In the genomic region with DNA sequence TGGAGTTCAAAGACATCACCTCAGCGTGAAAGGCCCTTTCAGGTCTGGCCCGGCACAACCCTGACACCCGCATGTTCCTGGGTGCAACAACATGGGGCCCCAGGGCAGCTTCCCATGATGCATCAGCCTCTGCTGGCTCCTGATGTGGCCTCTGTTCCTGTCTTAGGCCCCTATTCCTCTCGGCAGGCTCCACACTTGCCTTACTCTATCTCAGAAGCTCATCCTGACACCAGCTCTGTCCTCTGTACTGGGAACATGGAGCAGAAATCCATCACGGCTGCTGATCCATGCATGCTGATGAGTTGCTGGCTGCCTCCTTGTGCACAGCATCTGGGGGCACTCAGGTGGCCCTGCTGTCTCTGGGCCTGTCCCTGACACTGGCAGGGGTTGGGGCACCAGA, we compare ENCODE assay signal across 24 cellular contexts.
DNase-seq lines count a peak whose midpoint lies in the region; ATAC-seq and TF ChIP-seq lines count a peak whose summit lies in the region.
"Had no signal": no experiment of that assay in that cellular context is flagged by ENCODE, and none has a peak within 500 bp of the region (broad histone marks: within the 10 kb centered on the region; RNA-seq: fewer than 3 reads in every experiment).

No MANE protein-coding gene starts in this region.

- no peak overlapping the region for H3K4me3 Mint-ChIP-seq in activated naive CD8-positive, alpha-beta T cell treated with anti-CD3 and anti-CD28 coated beads, Interleukin-2, amount 10 ng/mL, durations not matched to agents 7 days and 5 days
- H3K4me3 Mint-ChIP-seq in activated naive CD8-positive, alpha-beta T cell treated with anti-CD3 and anti-CD28 coated beads for 36 hours = no peak overlapping the region
- H3K4me3 Mint-ChIP-seq in nephron progenitor cell = no peak overlapping the region
- H3K4me3 Mint-ChIP-seq: HFFc6 had no signal

- H3K4me1 Mint-ChIP-seq in activated naive CD8-positive, alpha-beta T cell treated with anti-CD3 and anti-CD28 coated beads, Interleukin-2, amount 10 ng/mL, durations not matched to agents 7 days and 5 days = peaks cover 27% of the 10 kb centered on the region
- H3K4me1 Mint-ChIP-seq in activated naive CD8-positive, alpha-beta T cell treated with anti-CD3 and anti-CD28 coated beads for 36 hours = peaks cover 17% of the 10 kb centered on the region
- peaks cover 59% of the 10 kb centered on the region for H3K4me1 Mint-ChIP-seq in nephron progenitor cell

- H3K4me3 ChIP-seq in testis = no peak overlapping the region
- H3K4me3 ChIP-seq: GM12878, K562 had no signal

- H3K36me3 Mint-ChIP-seq in activated naive CD8-positive, alpha-beta T cell treated with anti-CD3 and anti-CD28 coated beads, Interleukin-2, amount 10 ng/mL, durations not matched to agents 7 days and 5 days = no peaks in the 10 kb centered on the region
- H3K36me3 Mint-ChIP-seq in activated naive CD8-positive, alpha-beta T cell treated with anti-CD3 and anti-CD28 coated beads for 36 hours = peaks cover 6% of the 10 kb centered on the region
- no peaks in the 10 kb centered on the region for H3K36me3 Mint-ChIP-seq in nephron progenitor cell (ENCODE audit: low read depth)

- no peaks in the 10 kb centered on the region for H3K36me3 ChIP-seq in testis (ENCODE audit: low read depth, missing control alignments)
- H3K36me3 ChIP-seq: BE2C had no signal

- intact Hi-C loops in testis (cut with DNase I; ENCODE audit: low total_unique reads) = loop anchor here (10.0 kb wide), 1 partner anchor 116 kb away; no protein-coding TSS in a partner anchor

- ATAC-seq in activated naive CD8-positive, alpha-beta T cell treated with anti-CD3 and anti-CD28 coated beads, Interleukin-2, amount 10 ng/mL, durations not matched to agents 7 days and 5 days (ENCODE audit: low read depth) = no peak
- no peak for ATAC-seq in HG02763 (IDR thresholded peaks at IDR 0.05; ENCODE audit: unreplicated experiment)
- ATAC-seq: GM12878, HepG2, K562 had no signal

- H3K27ac ChIP-seq in testis = no peak overlapping the region
- H3K27ac ChIP-seq: HL-60 had no signal

- H3K27me3 Mint-ChIP-seq in activated naive CD8-positive, alpha-beta T cell treated with anti-CD3 and anti-CD28 coated beads, Interleukin-2, amount 10 ng/mL, durations not matched to agents 7 days and 5 days = no peaks in the 10 kb centered on the region
- H3K27me3 Mint-ChIP-seq in activated naive CD8-positive, alpha-beta T cell treated with anti-CD3 and anti-CD28 coated beads for 36 hours = no peaks in the 10 kb centered on the region
- H3K27me3 Mint-ChIP-seq in nephron progenitor cell (ENCODE audit: low read depth, poor library complexity) = peaks cover 6% of the 10 kb centered on the region

- H3K4me1 ChIP-seq in testis = no peaks in the 10 kb centered on the region

- TF ChIP-seq CTCF in nephron progenitor cell (IDR thresholded peaks at IDR 0.05) (no peak), testis (IDR thresholded peaks at IDR 0.05) (no peak)

- no peaks in the 10 kb centered on the region for H3K27me3 ChIP-seq in testis
- H3K27me3 ChIP-seq: BE2C had no signal

- no peaks in the 10 kb centered on the region for H3K9me3 Mint-ChIP-seq in activated naive CD8-positive, alpha-beta T cell treated with anti-CD3 and anti-CD28 coated beads, Interleukin-2, amount 10 ng/mL, durations not matched to agents 7 days and 5 days
- H3K9me3 Mint-ChIP-seq in activated naive CD8-positive, alpha-beta T cell treated with anti-CD3 and anti-CD28 coated beads for 36 hours = no peaks in the 10 kb centered on the region
- no peaks in the 10 kb centered on the region for H3K9me3 Mint-ChIP-seq in nephron progenitor cell
- H3K9me3 Mint-ChIP-seq: HFFc6 had no signal

- WGBS in testis, 2 donors = 91 to 94% methylated on average over 4 to 5 of the region's 5 CpGs

- TF ChIP-seq POLR2A in testis (IDR thresholded peaks at IDR 0.05) = no peak

- POLR2A ChIA-PET in activated naive CD8-positive, alpha-beta T cell treated with anti-CD3 and anti-CD28 coated beads, Interleukin-2, amount 10 ng/mL, durations not matched to agents 7 days and 5 days (lab: Charles Lee) = no interaction called here

- peak overlapping the region; percentile 10 for H3K27ac Mint-ChIP-seq in activated naive CD8-positive, alpha-beta T cell treated with anti-CD3 and anti-CD28 coated beads, Interleukin-2, amount 10 ng/mL, durations not matched to agents 7 days and 5 days
- no peak overlapping the region for H3K27ac Mint-ChIP-seq in activated naive CD8-positive, alpha-beta T cell treated with anti-CD3 and anti-CD28 coated beads for 36 hours
- peak overlapping the region; percentile 53 for H3K27ac Mint-ChIP-seq in nephron progenitor cell
- H3K27ac Mint-ChIP-seq: HFFc6 had no signal

- no peak for DNase-seq in activated naive CD8-positive, alpha-beta T cell treated with anti-CD3 and anti-CD28 coated beads, Interleukin-2, amount 10 ng/mL, durations not matched to agents 7 days and 5 days
- no peak for DNase-seq in activated naive CD8-positive, alpha-beta T cell treated with anti-CD3 and anti-CD28 coated beads for 36 hours
- peak; percentile 36 for DNase-seq in ecto neural progenitor cell (ENCODE audit: low spot score)
- DNase-seq in nephron progenitor cell = no peak
- DNase-seq in testis = peak; percentile 2
- DNase-seq in NCI-H2196 treated with DMSO at 0.1 percent for 48 hours (lab: John Stamatoyannopoulos, UW; ENCODE audit: unreplicated experiment) = no peak
- DNase-seq: BE2C, COR-L47, DMS 273 treated with DMSO at 0.1 percent for 48 hours, DMS79 treated with DMSO at 0.1 percent for 48 hours, H7, HFFc6, MM.1S, NCI-H1048, NCI-H1436, NCI-H187 treated with DMSO at 0.1 percent for 48 hours, NCI-H2107, NCI-H748 treated with DMSO at 0.1 percent for 48 hours, SIG-M5 had no signal

- no peaks in the 10 kb centered on the region for H3K9me3 ChIP-seq in testis
- H3K9me3 ChIP-seq: BE2C had no signal

Comparison
In these comparisons a context has a peak if more than half of its experiments do, and no peak if none do; other contexts are left out.
1. DNase-seq: peak in ecto neural progenitor cell (single experiment) and testis (single experiment); none in activated naive CD8-positive, alpha-beta T cell treated with anti-CD3 and anti-CD28 coated beads, Interleukin-2, amount 10 ng/mL, durations not matched to agents 7 days and 5 days (single experiment), activated naive CD8-positive, alpha-beta T cell treated with anti-CD3 and anti-CD28 coated beads for 36 hours (single experiment), nephron progenitor cell (single experiment) and NCI-H2196 treated with DMSO at 0.1 percent for 48 hours (single experiment).